11 cellular contexts compared by ENCODE assay signal in genomic region chr1:66335125-66335524, GRCh38.
A peak's percentile ranks its signal among the peaks of the same experiment; 100 is the strongest.
DNase-seq lines count a peak whose midpoint lies in the region; ATAC-seq and TF ChIP-seq lines count a peak whose summit lies in the region.
"Had no signal": no experiment of that assay in that cellular context is flagged by ENCODE, and none has a peak within 500 bp of the region (broad histone marks: within the 10 kb centered on the region; RNA-seq: fewer than 3 reads in every experiment).

No MANE protein-coding gene starts in this region.

- no peak overlapping the region for H2AFZ ChIP-seq in GM23248

- H3K27ac Mint-ChIP-seq in brain = peak overlapping the region in 3 of 5 experiments; percentile 82 to 98 (median 93)
- H3K27ac Mint-ChIP-seq in natural killer cell treated with Interleukin-12 subunit alpha and Interleukin-12 subunit beta and Interleukin-15 and Interleukin-18, amount 100 ng/mL, for 72 hours = peak overlapping the region; percentile 95 to 96

- H3K27me3 Mint-ChIP-seq in brain = peaks cover 3% of the 10 kb centered on the region
- no peaks in the 10 kb centered on the region for H3K27me3 Mint-ChIP-seq in natural killer cell treated with Interleukin-12 subunit alpha and Interleukin-12 subunit beta and Interleukin-15 and Interleukin-18, amount 100 ng/mL, for 72 hours

- POLR2A ChIA-PET in AG04449 (lab: Yijun Ruan, JAX) (no interaction called here), HEK293T (lab: Yijun Ruan, JAX) (no interaction called here)

- TF ChIP-seq CTCF in AG04449 (IDR thresholded peaks at IDR 0.05; ENCODE audit: insufficient read depth, low read length, missing control alignments) (no peak), brain (conservative IDR thresholded peaks at IDR 0.05) (no peak)

- H3K4me1 Mint-ChIP-seq in brain = peaks cover 74% of the 10 kb centered on the region
- peaks cover 43 to 51% of the 10 kb centered on the region in 2 donors for H3K4me1 Mint-ChIP-seq in natural killer cell treated with Interleukin-12 subunit alpha and Interleukin-12 subunit beta and Interleukin-15 and Interleukin-18, amount 100 ng/mL, for 72 hours (ENCODE audit: low read depth in 2 of 2)

- H3K9me3 ChIP-seq in GM23248 (ENCODE audit: low read depth) = no peaks in the 10 kb centered on the region

- no peaks in the 10 kb centered on the region for H3K9me3 Mint-ChIP-seq in brain
- no peaks in the 10 kb centered on the region for H3K9me3 Mint-ChIP-seq in natural killer cell treated with Interleukin-12 subunit alpha and Interleukin-12 subunit beta and Interleukin-15 and Interleukin-18, amount 100 ng/mL, for 72 hours
- H3K9me3 Mint-ChIP-seq: nephron had no signal

- peak overlapping the region; percentile 93 for H3K4me2 ChIP-seq in GM23248 (ENCODE audit: unreplicated experiment)

- no peak for ATAC-seq in natural killer cell treated with Interleukin-12 subunit alpha and Interleukin-12 subunit beta and Interleukin-15 and Interleukin-18, amount 100 ng/mL, for 72 hours

- H3K4me3 ChIP-seq in AG04449 (ENCODE audit: low read depth, low read length) = peak overlapping the region; percentile 69
- H3K4me3 ChIP-seq in GM23248 = peak overlapping the region; percentile 92

- CTCF ChIA-PET in AG04449 (lab: Yijun Ruan, JAX) (no interaction called here), HEK293T (lab: Yijun Ruan, JAX) (interaction anchor here (0.6 kb wide), 1 partner anchor 82 kb away, joined by 3 read pairs; no protein-coding TSS in a partner anchor)

- H3K9me2 ChIP-seq in GM23248 (ENCODE audit: insufficient read depth) = no peaks in the 10 kb centered on the region

- H3K4me3 Mint-ChIP-seq in brain = peak overlapping the region; percentile 1 to 73 (median 69)
- peak overlapping the region; percentile 87 for H3K4me3 Mint-ChIP-seq in natural killer cell treated with Interleukin-12 subunit alpha and Interleukin-12 subunit beta and Interleukin-15 and Interleukin-18, amount 100 ng/mL, for 72 hours

- peaks cover 5% of the 10 kb centered on the region for H3K36me3 Mint-ChIP-seq in brain
- peaks cover 50% of the 10 kb centered on the region for H3K36me3 Mint-ChIP-seq in natural killer cell treated with Interleukin-12 subunit alpha and Interleukin-12 subunit beta and Interleukin-15 and Interleukin-18, amount 100 ng/mL, for 72 hours

- 93 to 100% methylated on average over 2 of the region's 2 CpGs for WGBS in GM23248 (ENCODE audit: low coverage in 1 of 2, low lambda C conversion rate in 2 of 2, missing lambda C conversion rate in 2 of 2), 2 experiments

- H3K27me3 ChIP-seq in GM23248 (replicated peaks; ENCODE audit: insufficient read depth) = no peaks in the 10 kb centered on the region

- H3F3A ChIP-seq in GM23248 (ENCODE audit: insufficient read depth) = peaks cover 38% of the 10 kb centered on the region

- peaks cover 77% of the 10 kb centered on the region for H3K79me2 ChIP-seq in GM23248 (ENCODE audit: insufficient read depth)

- in situ Hi-C loops in GM23248 (cut with MboI) = no loop called here

- DNase-seq in AG04449 (ENCODE audit: low read depth, low spot score) (no peak), GM23248 (no peak), HEK293T (ENCODE audit: extremely low spot score) (no peak), GM19238 (ENCODE audit: insufficient read length, low spot score) (no peak), DMS79 treated with DMSO at 0.1 percent for 48 hours (lab: John Stamatoyannopoulos, UW) (no peak), DMS153 (lab: John Stamatoyannopoulos, UW) (no peak)
- no peak for DNase-seq in natural killer cell treated with Interleukin-12 subunit alpha and Interleukin-12 subunit beta and Interleukin-15 and Interleukin-18, amount 100 ng/mL, for 72 hours (ENCODE audit: low spot score)
- DNase-seq: DND-41, NCI-H774 had no signal

- H3K4me1 ChIP-seq in GM23248 (ENCODE audit: insufficient read depth) = peaks cover 30% of the 10 kb centered on the region

- H4K20me1 ChIP-seq in GM23248 (ENCODE audit: insufficient read depth) = no peaks in the 10 kb centered on the region

- peak overlapping the region; percentile 94 for H3K9ac ChIP-seq in GM23248

- H3K27ac ChIP-seq in GM23248 = peak overlapping the region; percentile 75

- H3K36me3 ChIP-seq in GM23248 (ENCODE audit: low read depth) = no peaks in the 10 kb centered on the region

TF ChIP-seq in HEK293T, 16 proteins besides CTCF, POLR2A, EP300 and RAD21:
- no peak for TF ChIP-seq SUZ12 (IDR thresholded peaks at IDR 0.05)
- no peak for TF ChIP-seq ARNT (IDR thresholded peaks at IDR 0.05)
- TF ChIP-seq FOXM1 (IDR thresholded peaks at IDR 0.05; ENCODE audit: borderline replicate concordance) = no peak
- TF ChIP-seq NFRKB (IDR thresholded peaks at IDR 0.05) = no peak
- no peak for TF ChIP-seq ZNF384 (IDR thresholded peaks at IDR 0.05)
- TF ChIP-seq FOXK2 (IDR thresholded peaks at IDR 0.05) = no peak
- no peak for TF ChIP-seq TARDBP (IDR thresholded peaks at IDR 0.05)
- TF ChIP-seq ELF4 (IDR thresholded peaks at IDR 0.05) = no peak
TF ChIP-seq in HEK293T: peak in this region for 0.
